In the genomic region with DNA sequence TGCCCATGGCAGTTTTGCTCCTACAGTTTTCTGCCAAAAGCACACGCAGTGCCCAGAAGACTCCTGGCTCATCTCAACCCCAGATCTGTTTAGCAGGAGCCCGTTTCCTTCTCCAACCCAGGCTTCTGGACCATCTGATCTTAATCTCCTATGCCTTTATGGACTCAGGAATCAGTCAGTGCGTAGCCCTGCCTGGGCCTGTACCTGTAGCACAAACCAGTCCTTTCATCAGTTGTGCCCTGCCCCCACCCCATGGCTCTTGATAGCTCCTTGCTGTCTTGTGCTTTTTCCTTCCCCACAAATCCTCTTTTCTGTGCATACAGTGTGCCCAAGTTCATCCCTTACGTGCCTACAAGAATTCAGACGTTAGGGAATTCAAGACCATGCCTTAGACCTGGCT, we compare ENCODE assay signal across 8 cellular contexts. TPM values are rescaled to one million over a fixed set of nuclear protein-coding genes. Genes with fewer than 3 reads are reported as not detected.
DNase-seq lines count a peak whose midpoint lies in the region; ATAC-seq, FAIRE-seq and TF ChIP-seq lines count a peak whose summit lies in the region.

No MANE protein-coding gene starts in this region.

- H3K9me3 ChIP-seq in DND-41 (ENCODE audit: insufficient read depth, low read length, severe bottlenecking) (peaks cover 50% of the 10 kb centered on the region), PC-9 (ENCODE audit: insufficient read depth, low read depth) (no peaks in the 10 kb centered on the region), pancreas (no peaks in the 10 kb centered on the region)

- H4K20me1 ChIP-seq in DND-41 (ENCODE audit: insufficient read depth, low read length) = no peaks in the 10 kb centered on the region
- no peaks in the 10 kb centered on the region for H4K20me1 ChIP-seq in PC-9 (ENCODE audit: insufficient read depth)

- no peak for ATAC-seq in DND-41 (ENCODE audit: insufficient read depth, low read depth)
- ATAC-seq in pancreas = no peak
- ATAC-seq in GM19395 (IDR thresholded peaks at IDR 0.05; ENCODE audit: unreplicated experiment) = no peak
- no peak for ATAC-seq in GM21390 (IDR thresholded peaks at IDR 0.05; ENCODE audit: unreplicated experiment)

- H3K36me3 ChIP-seq in DND-41 (ENCODE audit: insufficient read depth, low read length) (peaks cover 36% of the 10 kb centered on the region), PC-9 (ENCODE audit: low read depth) (no peaks in the 10 kb centered on the region), pancreas (no peaks in the 10 kb centered on the region)

- no peak for DNase-seq in DND-41
- DNase-seq in PC-9 = no peak
- DNase-seq in epithelial cell of esophagus (ENCODE audit: low read depth) = peak; percentile 65
- peak in 1 of 6 donors; percentile 9 for DNase-seq in pancreas
- no peak for DNase-seq in dermis blood vessel endothelial cell
- no peak for DNase-seq in iPS-NIHi7 (ENCODE audit: extremely low spot score)

- H2AFZ ChIP-seq in DND-41 (ENCODE audit: low read depth, low read length) = no peak overlapping the region
- H2AFZ ChIP-seq in PC-9 = no peak overlapping the region

- H3F3A ChIP-seq in PC-9 (ENCODE audit: insufficient read depth, low read depth) = no peaks in the 10 kb centered on the region

- H3K4me3 ChIP-seq in DND-41 (ENCODE audit: low read depth in 1 of 2, low read length in 2 of 2) (peak overlapping the region; percentile 10 to 62; a peak in 3 of 4 replicates), PC-9 (peak overlapping the region; percentile 60; the same call in 1 of the 2 replicates), epithelial cell of esophagus (ENCODE audit: low read length) (peak overlapping the region; percentile 90), pancreas (peak overlapping the region in 3 of 4 donors; percentile 70 to 98 (median 79))

- H3K4me1 ChIP-seq in DND-41 (ENCODE audit: insufficient read depth, low read length) (peaks cover 36% of the 10 kb centered on the region), PC-9 (replicated peaks; ENCODE audit: insufficient read depth) (no peaks in the 10 kb centered on the region), pancreas (peaks cover 0 to 5% (median 0%) of the 10 kb centered on the region in 3 donors)

- TF ChIP-seq CTCF in DND-41 (IDR thresholded peaks at IDR 0.05; ENCODE audit: borderline replicate concordance, extremely low read depth, low read length, poor library complexity, severe bottlenecking) (no peak), PC-9 (conservative IDR thresholded peaks at IDR 0.05) (no peak), epithelial cell of esophagus (IDR thresholded peaks at IDR 0.05; ENCODE audit: insufficient read depth, low read depth, low read length, missing control alignments) (no peak), pancreas (IDR thresholded peaks at IDR 0.05) (no peak)

- H3K9me2 ChIP-seq in PC-9 (ENCODE audit: insufficient read depth) = no peaks in the 10 kb centered on the region

- WGBS in pancreas, 2 donors = 58% methylated on average over 5 of the region's 5 CpGs

- peak overlapping the region; percentile 68 for H3K9ac ChIP-seq in DND-41 (ENCODE audit: low read depth, low read length)

- POLR2A ChIA-PET in PC-9 (lab: Charles Lee; ENCODE audit: unreplicated experiment) = no interaction called here

- no peak for FAIRE-seq in pancreas (lab: Jason Lieb, UNC)

- H3K27ac ChIP-seq in DND-41 (ENCODE audit: low read length) = peak overlapping the region; percentile 92
- H3K27ac ChIP-seq in PC-9 = no peak overlapping the region
- H3K27ac ChIP-seq in pancreas = peak overlapping the region in 3 of 4 donors; percentile 77 to 90 (median 87)

- H3K27me3 ChIP-seq in DND-41 (ENCODE audit: insufficient read depth, low read length, poor library complexity) (no peaks in the 10 kb centered on the region), PC-9 (ENCODE audit: insufficient read depth, low read depth) (no peaks in the 10 kb centered on the region), pancreas (no peaks in the 10 kb centered on the region)

- H3K79me2 ChIP-seq in DND-41 (ENCODE audit: insufficient read depth, low read length) (peaks cover 35% of the 10 kb centered on the region), PC-9 (ENCODE audit: low read depth) (peaks cover 14% of the 10 kb centered on the region; the same call in 1 of the 2 replicates)

- CTCF ChIA-PET in PC-9 (lab: Charles Lee) = no interaction called here

- BruUV-seq in PC-9 (replicated peaks; lab: Mats Ljungman, UMichigan) = no TSS peak

- intact Hi-C loops in PC-9 (cut with micrococcal nuclease; ENCODE audit: unreplicated experiment) = no loop called here
- intact Hi-C loops in pancreas (cut with DNase I) = no loop called here

- peak overlapping the region; percentile 55 for H3K4me2 ChIP-seq in DND-41 (ENCODE audit: insufficient read depth, low read length)
- H3K4me2 ChIP-seq in PC-9 = peak overlapping the region; percentile 64

RNA-seq across cellular contexts. Expression of gene ZNF718, which starts 1.5 kb away (rescaled TPM):
- 3.5 and 5.6 TPM in 2 replicates for total RNA-seq in PC-9 (2021)
- 1 to 10 TPM; 1.9 to 5.8 (median 2.3) TPM for total RNA-seq in pancreas
- 1 to 10 TPM; 1.2 TPM for polyA plus RNA-seq in pancreas
- total RNA-seq in dermis blood vessel endothelial cell = 6.1 and 9.3 TPM in 2 replicates

Comparison
In these comparisons a context has a peak if more than half of its experiments do, and no peak if none do; other contexts are left out.
1. H3K4me3 ChIP-seq: peak in every context shown above with its lines; median percentile 90 in epithelial cell of esophagus; 79 in pancreas; 60 in PC-9; 36 in DND-41.